In genomic region chr2:197972017-197972416, GRCh38 we compare ENCODE assay signal across 11 cellular contexts.
DNase-seq lines count a peak whose midpoint lies in the region; ATAC-seq and TF ChIP-seq lines count a peak whose summit lies in the region.
"Had no signal": no experiment of that assay in that cellular context is flagged by ENCODE, and none has a peak within 500 bp of the region (broad histone marks: within the 10 kb centered on the region; RNA-seq: fewer than 3 reads in every experiment).

No MANE protein-coding gene starts in this region.

- WGBS in gastroesophageal sphincter (ENCODE audit: low coverage in 1 of 2), 2 donors, result 0% methylated on average over 1 of the region's 1 CpG

- no peak for TF ChIP-seq EP300 in gastroesophageal sphincter (IDR thresholded peaks at IDR 0.05)

- H3K36me3 ChIP-seq in gastroesophageal sphincter, result no peaks in the 10 kb centered on the region

- H3K27me3 ChIP-seq in gastroesophageal sphincter, result no peaks in the 10 kb centered on the region

- TF ChIP-seq POLR2A in gastroesophageal sphincter (IDR thresholded peaks at IDR 0.05), result no peak

- peak overlapping the region in 3 of 4 donors; percentile 19 to 50 (median 35) for H3K27ac ChIP-seq in gastroesophageal sphincter

- DNase-seq in GM03348 (ENCODE audit: low spot score) (peak; percentile 60), astrocyte of the hippocampus (ENCODE audit: low read depth, low spot score) (peak; percentile 65), skeletal muscle cell (ENCODE audit: low read depth) (peak; percentile 76), mesenteric fat pad (ENCODE audit: low spot score) (no peak), islet precursor cell (no peak), SK-N-DZ (ENCODE audit: low spot score) (no peak)
- DNase-seq: activated gamma-delta T cell, KG1, SHP77 treated with DMSO at 0.1 percent for 48 hours had no signal

- no peaks in the 10 kb centered on the region for H3K9me3 ChIP-seq in gastroesophageal sphincter

- no peak for TF ChIP-seq CTCF in gastroesophageal sphincter (IDR thresholded peaks at IDR 0.05)

- H3K4me3 ChIP-seq in gastroesophageal sphincter (no peak overlapping the region), skeletal muscle cell (ENCODE audit: low read depth, low read length) (no peak overlapping the region)

- ATAC-seq in gastroesophageal sphincter (peak; percentile 70), HG03571 (IDR thresholded peaks at IDR 0.05; ENCODE audit: unreplicated experiment) (no peak)

- peaks cover 0 to 32% (median 0%) of the 10 kb centered on the region in 3 donors for H3K4me1 ChIP-seq in gastroesophageal sphincter

Comparison
In these comparisons a context has a peak if more than half of its experiments do, and no peak if none do; other contexts are left out.
1. DNase-seq: peak in GM03348 (single experiment), astrocyte of the hippocampus (single experiment) and skeletal muscle cell (single experiment); none in mesenteric fat pad (single experiment), islet precursor cell (single experiment) and SK-N-DZ (single experiment).